In the genomic region with DNA sequence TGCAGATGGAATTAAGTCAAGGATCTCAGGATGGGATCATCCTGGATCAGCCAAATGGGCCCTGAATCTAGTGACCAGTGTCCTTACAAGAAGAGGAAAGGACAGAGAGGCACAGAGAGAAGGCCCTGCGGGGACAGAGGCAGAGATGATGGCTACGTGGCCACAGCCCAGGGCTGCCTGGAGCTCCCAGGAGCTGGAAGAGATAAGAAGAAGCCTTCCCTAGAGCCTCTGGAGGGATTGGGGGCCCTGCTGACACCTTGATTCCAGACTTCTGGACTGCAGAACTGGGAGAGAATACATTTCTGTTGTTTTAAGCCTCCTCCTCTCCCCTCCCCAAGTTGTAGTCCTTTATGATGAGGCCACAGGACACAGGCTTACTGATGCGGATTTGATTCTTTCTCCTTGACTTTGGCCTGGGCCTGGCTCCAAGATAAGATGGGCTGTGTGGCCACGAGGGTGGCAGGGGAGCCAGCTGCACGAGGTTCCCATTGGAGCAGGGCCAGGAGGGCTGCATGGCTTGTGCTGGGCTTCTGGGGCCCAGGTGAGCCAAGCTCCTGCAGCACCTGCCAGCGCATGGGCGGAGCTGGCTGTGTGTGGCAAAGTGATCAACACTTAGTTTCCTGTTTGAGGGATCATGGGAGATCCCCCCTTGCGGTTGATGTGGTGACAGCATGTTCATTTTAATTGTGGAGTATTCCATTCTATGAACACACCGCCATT, we compare ENCODE assay signal across 8 cellular contexts.
A peak's percentile ranks its signal among the peaks of the same experiment; 100 is the strongest.
DNase-seq lines count a peak whose midpoint lies in the region; ATAC-seq and TF ChIP-seq lines count a peak whose summit lies in the region.

No MANE protein-coding gene starts in this region.

- TF ChIP-seq EP300 in upper lobe of left lung (IDR thresholded peaks at IDR 0.05), result no peak

- peaks cover 18% of the 10 kb centered on the region for H3K4me1 Mint-ChIP-seq in CD8-positive, alpha-beta T cell (ENCODE audit: low read depth)
- no peaks in the 10 kb centered on the region for H3K4me1 Mint-ChIP-seq in activated T-helper 17 cell treated with anti-CD3 and anti-CD28 coated beads, Interleukin-2, amount 50 U/mL, for 72 hours

- peaks cover 22% of the 10 kb centered on the region for H3K4me1 ChIP-seq in CD8-positive, alpha-beta T cell (ENCODE audit: insufficient read depth, low read length)
- no peaks in the 10 kb centered on the region for H3K4me1 ChIP-seq in RWPE2 (ENCODE audit: insufficient read depth, poor library complexity, severe bottlenecking)
- no peaks in the 10 kb centered on the region for H3K4me1 ChIP-seq in breast epithelium
- peaks cover 0 to 9% (median 2%) of the 10 kb centered on the region in 4 donors for H3K4me1 ChIP-seq in upper lobe of left lung

- no peak overlapping the region for H3K4me3 Mint-ChIP-seq in CD8-positive, alpha-beta T cell
- H3K4me3 Mint-ChIP-seq in activated T-helper 17 cell treated with anti-CD3 and anti-CD28 coated beads, Interleukin-2, amount 50 U/mL, for 72 hours, result no peak overlapping the region

- no peaks in the 10 kb centered on the region for H3K9me3 Mint-ChIP-seq in CD8-positive, alpha-beta T cell
- H3K9me3 Mint-ChIP-seq in activated T-helper 17 cell treated with anti-CD3 and anti-CD28 coated beads, Interleukin-2, amount 50 U/mL, for 72 hours, result no peaks in the 10 kb centered on the region

- peak; percentile 19 to 78 (median 50) for DNase-seq in CD8-positive, alpha-beta T cell
- DNase-seq in RWPE2 (ENCODE audit: low spot score) (peak; percentile 35), posterior vena cava (ENCODE audit: low spot score) (peak; percentile 50), cerebellar cortex (ENCODE audit: low spot score) (no peak), breast epithelium (ENCODE audit: low spot score in 2 of 2) (no peak), upper lobe of left lung (no peak)

- no peaks in the 10 kb centered on the region for H3K27me3 ChIP-seq in CD8-positive, alpha-beta T cell (ENCODE audit: insufficient read depth, low read length)
- H3K27me3 ChIP-seq in RWPE2 (ENCODE audit: insufficient read depth, poor library complexity, severe bottlenecking) (peaks cover 80% of the 10 kb centered on the region), breast epithelium (peaks cover 0 to 67% of the 10 kb centered on the region in 2 donors), upper lobe of left lung (no peaks in the 10 kb centered on the region)

- POLR2A ChIA-PET in CD8-positive, alpha-beta T cell (lab: Charles Lee), result interaction anchor here (1.3 kb wide), 1 partner anchor 13 kb away, joined by 3 read pairs; no protein-coding TSS in a partner anchor

- 75 to 77% methylated on average over 6 to 9 of the region's 9 CpGs for WGBS in upper lobe of left lung, 2 donors

- H3K27me3 Mint-ChIP-seq in CD8-positive, alpha-beta T cell (ENCODE audit: low read depth), result peaks cover 39% of the 10 kb centered on the region
- peaks cover 37% of the 10 kb centered on the region for H3K27me3 Mint-ChIP-seq in activated T-helper 17 cell treated with anti-CD3 and anti-CD28 coated beads, Interleukin-2, amount 50 U/mL, for 72 hours

- no peaks in the 10 kb centered on the region for H3K9me3 ChIP-seq in CD8-positive, alpha-beta T cell (ENCODE audit: low read length)
- no peaks in the 10 kb centered on the region for H3K9me3 ChIP-seq in RWPE2 (ENCODE audit: severe bottlenecking)
- no peaks in the 10 kb centered on the region for H3K9me3 ChIP-seq in breast epithelium
- no peaks in the 10 kb centered on the region for H3K9me3 ChIP-seq in upper lobe of left lung

- peak; percentile 92 for ATAC-seq in CD8-positive, alpha-beta T cell
- ATAC-seq in RWPE2 (ENCODE audit: low read depth) (no peak), HG02678 (IDR thresholded peaks at IDR 0.05; ENCODE audit: unreplicated experiment) (no peak), upper lobe of left lung (ENCODE audit: low FRiP score in 2 of 2) (no peak)
- ATAC-seq in activated T-helper 17 cell treated with anti-CD3 and anti-CD28 coated beads, Interleukin-2, amount 50 U/mL, for 72 hours (replicated peaks), result peak; percentile 76

- no peak overlapping the region for H3K4me3 ChIP-seq in CD8-positive, alpha-beta T cell (ENCODE audit: low read depth, low read length)
- no peak overlapping the region for H3K4me3 ChIP-seq in RWPE2 (ENCODE audit: severe bottlenecking)
- no peak overlapping the region for H3K4me3 ChIP-seq in breast epithelium
- no peak overlapping the region for H3K4me3 ChIP-seq in upper lobe of left lung

- TF ChIP-seq POLR2A in breast epithelium (IDR thresholded peaks at IDR 0.05) (no peak), upper lobe of left lung (IDR thresholded peaks at IDR 0.05) (no peak)

- no peak for TF ChIP-seq CTCF in CD8-positive, alpha-beta T cell (IDR thresholded peaks at IDR 0.05)
- TF ChIP-seq CTCF in RWPE2 (IDR thresholded peaks at IDR 0.05; ENCODE audit: poor library complexity, severe bottlenecking) (no peak), breast epithelium (IDR thresholded peaks at IDR 0.05) (no peak), upper lobe of left lung (IDR thresholded peaks at IDR 0.05) (no peak)

- H3K36me3 Mint-ChIP-seq in CD8-positive, alpha-beta T cell, result no peaks in the 10 kb centered on the region
- no peaks in the 10 kb centered on the region for H3K36me3 Mint-ChIP-seq in activated T-helper 17 cell treated with anti-CD3 and anti-CD28 coated beads, Interleukin-2, amount 50 U/mL, for 72 hours (ENCODE audit: low read depth)

- intact Hi-C loops in CD8-positive, alpha-beta T cell (cut with DNase I, micrococcal nuclease), result no loop called here
- intact Hi-C loops in posterior vena cava (cut with DNase I) (no loop called here), breast epithelium (cut with DNase I; ENCODE audit: low total_unique reads) (no loop called here)

- no peak overlapping the region for H3K27ac ChIP-seq in CD8-positive, alpha-beta T cell (ENCODE audit: low read depth, low read length)
- H3K27ac ChIP-seq in RWPE2 (ENCODE audit: poor library complexity, severe bottlenecking), result no peak overlapping the region
- no peak overlapping the region for H3K27ac ChIP-seq in breast epithelium
- H3K27ac ChIP-seq in upper lobe of left lung, result no peak overlapping the region

- peak overlapping the region; percentile 62 for H3K27ac Mint-ChIP-seq in CD8-positive, alpha-beta T cell
- no peak overlapping the region for H3K27ac Mint-ChIP-seq in activated T-helper 17 cell treated with anti-CD3 and anti-CD28 coated beads, Interleukin-2, amount 50 U/mL, for 72 hours

- H3K36me3 ChIP-seq in CD8-positive, alpha-beta T cell (ENCODE audit: insufficient read depth, low read length), result no peaks in the 10 kb centered on the region
- no peaks in the 10 kb centered on the region for H3K36me3 ChIP-seq in RWPE2 (ENCODE audit: low read depth)
- no peaks in the 10 kb centered on the region for H3K36me3 ChIP-seq in breast epithelium
- no peaks in the 10 kb centered on the region for H3K36me3 ChIP-seq in upper lobe of left lung

- CTCF ChIA-PET in CD8-positive, alpha-beta T cell (lab: Charles Lee), result interaction anchor here (0.9 to 1.0 kb wide), 3 partner anchors 14 to 263 kb away, joined by 3 read pairs; no protein-coding TSS in a partner anchor

Comparison
In these comparisons a context has a peak if more than half of its experiments do, and no peak if none do; other contexts are left out.
1. ATAC-seq: peak in CD8-positive, alpha-beta T cell (single experiment) and activated T-helper 17 cell treated with anti-CD3 and anti-CD28 coated beads, Interleukin-2, amount 50 U/mL, for 72 hours (single experiment); none in RWPE2 (single experiment), HG02678 (single experiment) and upper lobe of left lung (0 of 2).
2. DNase-seq: peak in CD8-positive, alpha-beta T cell (7 of 7), RWPE2 (single experiment) and posterior vena cava (single experiment); none in cerebellar cortex (single experiment), breast epithelium (0 of 2) and upper lobe of left lung (0 of 2).